Comparison of ENCODE assay signal across 22 cellular contexts in genomic region chr2:180184506-180184905, GRCh38.
DNase-seq lines count a peak whose midpoint lies in the region; TF ChIP-seq lines count a peak whose summit lies in the region.
"Had no signal": no experiment of that assay in that cellular context is flagged by ENCODE, and none has a peak within 500 bp of the region (broad histone marks: within the 10 kb centered on the region; RNA-seq: fewer than 3 reads in every experiment).

No MANE protein-coding gene starts in this region.

- H3K9me3 ChIP-seq in neuronal stem cell (replicated peaks in 1 of 2; ENCODE audit: control insufficient read depth in 2 of 2, insufficient read depth in 1 of 2, low read depth in 1 of 2, low read length in 2 of 2): no peaks in the 10 kb centered on the region
- H3K9me3 ChIP-seq: left ventricle myocardium inferior had no signal

- H3K27me3 ChIP-seq in kidney epithelial cell (ENCODE audit: control insufficient read depth, insufficient read depth, low read length) (no peaks in the 10 kb centered on the region), neuronal stem cell (ENCODE audit: control insufficient read depth in 3 of 3, insufficient read depth in 3 of 3, low read depth in 1 of 3, low read length in 3 of 3) (no peaks in the 10 kb centered on the region)

- H3K36me3 ChIP-seq in kidney epithelial cell (ENCODE audit: control insufficient read depth, insufficient read depth, low read length) (no peaks in the 10 kb centered on the region), neuronal stem cell (replicated peaks in 1 of 2; ENCODE audit: control insufficient read depth in 2 of 2, insufficient read depth in 2 of 2, low read length in 2 of 2) (no peaks in the 10 kb centered on the region)
- H3K36me3 ChIP-seq: left ventricle myocardium inferior had no signal

- H2BK12ac ChIP-seq in neuronal stem cell (ENCODE audit: low read length): no peak overlapping the region

- H2BK120ac ChIP-seq in neuronal stem cell (ENCODE audit: low read depth, low read length): no peak overlapping the region

- POLR2A ChIA-PET in RWPE1 (lab: Yijun Ruan, JAX; ENCODE audit: low non-redundant PET): no interaction called here

- H3K23ac ChIP-seq in neuronal stem cell (ENCODE audit: low read depth, low read length, poor library complexity): no peak overlapping the region

- H3K4me2 ChIP-seq in neuronal stem cell (ENCODE audit: insufficient read depth, low read length, poor library complexity, severe bottlenecking): no peak overlapping the region

- H3K79me1 ChIP-seq in neuronal stem cell (ENCODE audit: low read depth, low read length): no peaks in the 10 kb centered on the region

- H2BK15ac ChIP-seq in neuronal stem cell (ENCODE audit: low read length): no peak overlapping the region

- H3K9ac ChIP-seq in neuronal stem cell (ENCODE audit: low read depth, low read length, poor library complexity): no peak overlapping the region

- no peak overlapping the region for H2AFZ ChIP-seq in neuronal stem cell (ENCODE audit: low read length)

- no peak overlapping the region for H3K4ac ChIP-seq in neuronal stem cell (ENCODE audit: low read length)

- H3K4me3 ChIP-seq in epithelial cell of proximal tubule (ENCODE audit: low read depth, low read length) (no peak overlapping the region), kidney epithelial cell (ENCODE audit: low read depth, low read length) (no peak overlapping the region), neuronal stem cell (ENCODE audit: low read length in 2 of 2) (no peak overlapping the region)
- H3K4me3 ChIP-seq: left ventricle myocardium inferior had no signal

- 100% methylated on average over 1 of the region's 2 CpGs; no CpG with 5 or more reads in 1 of the 2 donors for WGBS in neuronal stem cell (ENCODE audit: extremely low coverage in 2 of 2, insufficient read length in 2 of 2, insufficient replicate concordance in 1 of 2), 2 donors

- peak; percentile 74 for DNase-seq in EL
- DNase-seq in RWPE1 (ENCODE audit: low spot score): peak; percentile 45
- DNase-seq in epithelial cell of proximal tubule (ENCODE audit: low read depth): peak; percentile 76
- DNase-seq in kidney epithelial cell (ENCODE audit: low read depth): peak; percentile 19
- DNase-seq in NCI-H128 (lab: John Stamatoyannopoulos, UW; ENCODE audit: unreplicated experiment): no peak
- DNase-seq in neuronal stem cell (ENCODE audit: low spot score): no peak
- no peak for DNase-seq in T1000 (lab: John Stamatoyannopoulos, UW)
- no peak for DNase-seq in germinal center (ENCODE audit: low spot score)
- DNase-seq: activated CD4-positive, alpha-beta memory T cell treated with anti-CD3 and anti-CD28 coated beads, Interleukin-2, amount 10 ng/mL, durations not matched to agents 7 days and 5 days; activated naive CD4-positive, alpha-beta T cell; activated T-cell treated with anti-CD3 and anti-CD28 coated beads, Interleukin-2, amount 50 U/mL, for 1 hour; aorta; DMS153; glutamatergic neuron; Karpas-422; left ventricle myocardium inferior; NCI-H1105; NCI-H2107; NCI-H526; retina; SIG-M5; T-helper 1 cell had no signal

- H2BK5ac ChIP-seq in neuronal stem cell (ENCODE audit: low read length): no peak overlapping the region

- no peak overlapping the region for H3K27ac ChIP-seq in RWPE1
- H3K27ac ChIP-seq in neuronal stem cell (replicated peaks; ENCODE audit: low read length): no peak overlapping the region
- H3K27ac ChIP-seq: left ventricle myocardium inferior had no signal

- no peak overlapping the region for H3K14ac ChIP-seq in neuronal stem cell (ENCODE audit: low read length)

- H3K18ac ChIP-seq in neuronal stem cell (ENCODE audit: low read length): no peak overlapping the region

- TF ChIP-seq CTCF in RWPE1 (conservative IDR thresholded peaks at IDR 0.05; ENCODE audit: low read depth): no peak
- no peak for TF ChIP-seq CTCF in epithelial cell of proximal tubule (conservative IDR thresholded peaks at IDR 0.05; ENCODE audit: low read depth, low read length)
- TF ChIP-seq CTCF in kidney epithelial cell (IDR thresholded peaks at IDR 0.05; ENCODE audit: insufficient read depth, low read length, poor library complexity, severe bottlenecking): no peak

- no peak overlapping the region for H4K8ac ChIP-seq in neuronal stem cell (ENCODE audit: low read depth, low read length)

- H2AK5ac ChIP-seq in neuronal stem cell (ENCODE audit: low read depth, low read length): no peak overlapping the region

- no peak overlapping the region for H4K91ac ChIP-seq in neuronal stem cell (ENCODE audit: low read depth, low read length, poor library complexity)

- H3K4me1 ChIP-seq in neuronal stem cell (ENCODE audit: control insufficient read depth in 2 of 2, insufficient read depth in 1 of 2, low read depth in 1 of 2, low read length in 2 of 2): no peaks in the 10 kb centered on the region
- H3K4me1 ChIP-seq: left ventricle myocardium inferior had no signal

- CTCF ChIA-PET in RWPE1 (lab: Yijun Ruan, JAX): no interaction called here

Comparison
In these comparisons a context has a peak if more than half of its experiments do, and no peak if none do; other contexts are left out.
1. DNase-seq: peak in EL (single experiment), RWPE1 (single experiment), epithelial cell of proximal tubule (single experiment) and kidney epithelial cell (single experiment); none in NCI-H128 (single experiment), neuronal stem cell (single experiment), T1000 (single experiment) and germinal center (single experiment).